Comparison of ENCODE assay signal across 25 cellular contexts in the genomic region with DNA sequence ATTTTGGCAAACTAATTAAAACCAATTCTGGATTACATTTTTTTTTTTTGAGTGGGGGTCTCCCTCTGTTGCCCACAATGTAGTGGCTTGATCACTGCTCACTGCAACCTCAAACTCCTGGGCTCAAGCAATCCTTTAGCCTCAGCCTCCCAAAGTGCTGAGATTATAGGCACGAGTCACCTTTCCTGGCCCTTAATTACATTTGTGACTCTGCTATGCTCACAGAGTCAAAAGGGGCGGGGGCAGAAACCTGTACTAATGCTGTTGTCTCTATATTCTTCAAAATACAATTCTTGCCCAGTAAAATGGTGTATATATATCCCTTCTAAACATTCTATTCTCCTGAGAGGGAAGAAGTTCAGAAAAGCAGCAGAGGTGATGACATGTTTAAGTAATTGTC. TPM values are rescaled to one million over a fixed set of nuclear protein-coding genes. Genes with fewer than 3 reads are reported as not detected.
DNase-seq lines count a peak whose midpoint lies in the region; ATAC-seq and TF ChIP-seq lines count a peak whose summit lies in the region.
"Had no signal": no experiment of that assay in that cellular context is flagged by ENCODE, and none has a peak within 500 bp of the region (broad histone marks: within the 10 kb centered on the region; RNA-seq: fewer than 3 reads in every experiment).

No MANE protein-coding gene starts in this region.

- H3K9me3 Mint-ChIP-seq in endothelial cell (ENCODE audit: unreplicated experiment) = no peaks in the 10 kb centered on the region
- H3K9me3 Mint-ChIP-seq: activated naive CD8-positive, alpha-beta T cell treated with anti-CD3 and anti-CD28 coated beads for 36 hours; central memory CD8-positive, alpha-beta T cell; stimulated activated naive CD8-positive, alpha-beta T cell treated with anti-CD3 and anti-CD28 coated beads, Interleukin-15, Interleukin-2, amounts not matched to agents 100 ng/mL and 50 ng/mL, for 24 hours had no signal

- H3K27me3 ChIP-seq in A673 (replicated peaks; ENCODE audit: insufficient read depth, low read depth, low read length, poor library complexity) (no peaks in the 10 kb centered on the region), MM.1S (replicated peaks; ENCODE audit: insufficient read depth, low read length) (no peaks in the 10 kb centered on the region)
- H3K27me3 ChIP-seq: ascending aorta, dorsolateral prefrontal cortex, right atrium auricular region, spleen, thyroid gland had no signal

- H3K36me3 ChIP-seq in A673 (ENCODE audit: insufficient read depth, low read length, poor library complexity, severe bottlenecking) (no peaks in the 10 kb centered on the region), MM.1S (replicated peaks; ENCODE audit: insufficient read depth, low read length) (peaks cover 7% of the 10 kb centered on the region; the same call in 1 of the 2 replicates)
- H3K36me3 ChIP-seq: ascending aorta, right atrium auricular region, thyroid gland had no signal

- DNase-seq in A673 (ENCODE audit: low spot score) (peak; percentile 22), EH (ENCODE audit: low read depth) (peak; percentile 23), MM.1S (peak; percentile 45), endothelial cell (ENCODE audit: low spot score) (no peak)
- no peak for DNase-seq in stimulated activated CD8-positive, alpha-beta memory T cell treated with anti-CD3 and anti-CD28 coated beads, Interleukin-4, amount 100 ng/mL, for 48 hours
- DNase-seq in activated CD4-positive, alpha-beta T cell treated with anti-CD3 and anti-CD28 coated beads for 1 hour = no peak
- DNase-seq: activated CD4-positive, alpha-beta T cell treated with anti-CD3 and anti-CD28 coated beads, Interleukin-2, amount 10 ng/mL, durations not matched to agents 24 days and 14 days; activated naive CD8-positive, alpha-beta T cell treated with anti-CD3 and anti-CD28 coated beads for 36 hours; Calu3; dorsolateral prefrontal cortex; head of caudate nucleus; naive thymus-derived CD4-positive, alpha-beta T cell; NCI-H2081 treated with DMSO at 0.1 percent for 48 hours; spleen; stimulated activated CD4-positive, alpha-beta T cell treated with anti-CD3 and anti-CD28 coated beads, Interleukin-4, amount 100 ng/mL, for 1 hour; T-helper 2 cell; thyroid gland had no signal

- no peaks in the 10 kb centered on the region for H3K9me2 ChIP-seq in MM.1S (replicated peaks; ENCODE audit: insufficient read depth, low read length)

- CTCF ChIA-PET in A673 (lab: Charles Lee) = interaction anchor here (1.0 kb wide), 1 partner anchor 576 kb away, joined by 3 read pairs; no protein-coding TSS in a partner anchor

- peak overlapping the region; percentile 30 for H3K27ac Mint-ChIP-seq in endothelial cell (ENCODE audit: unreplicated experiment)
- H3K27ac Mint-ChIP-seq: activated CD4-positive, alpha-beta T cell treated with anti-CD3 and anti-CD28 coated beads, Interleukin-2, amount 10 ng/mL, durations not matched to agents 24 days and 14 days; activated naive CD8-positive, alpha-beta T cell treated with anti-CD3 and anti-CD28 coated beads for 36 hours; naive thymus-derived CD4-positive, alpha-beta T cell; stimulated activated naive CD8-positive, alpha-beta T cell treated with anti-CD3 and anti-CD28 coated beads, Interleukin-15, Interleukin-2, amounts not matched to agents 100 ng/mL and 50 ng/mL, for 24 hours had no signal

- H3K4me3 Mint-ChIP-seq in endothelial cell (ENCODE audit: unreplicated experiment) = no peak overlapping the region
- H3K4me3 Mint-ChIP-seq: activated CD4-positive, alpha-beta T cell treated with anti-CD3 and anti-CD28 coated beads, Interleukin-2, amount 10 ng/mL, durations not matched to agents 24 days and 14 days; activated naive CD8-positive, alpha-beta T cell treated with anti-CD3 and anti-CD28 coated beads for 36 hours; CD14-positive monocyte; central memory CD8-positive, alpha-beta T cell; stimulated activated naive CD8-positive, alpha-beta T cell treated with anti-CD3 and anti-CD28 coated beads, Interleukin-15, Interleukin-2, amounts not matched to agents 100 ng/mL and 50 ng/mL, for 24 hours had no signal

- peaks cover 12% of the 10 kb centered on the region for H3K4me1 Mint-ChIP-seq in endothelial cell (ENCODE audit: unreplicated experiment)

- POLR2A ChIA-PET in A673 (lab: Charles Lee; ENCODE audit: low non-redundant PET) = interaction anchor here (0.7 kb wide), 1 partner anchor 16 kb away, joined by 6 read pairs; no protein-coding TSS in a partner anchor

- peak overlapping the region; percentile 85 for H3K4me2 ChIP-seq in MM.1S (ENCODE audit: low read depth, low read length)

- H2AFZ ChIP-seq in MM.1S (ENCODE audit: low read length) = no peak overlapping the region

- H3K4me3 ChIP-seq in A673 (ENCODE audit: low read depth, low read length, poor library complexity, severe bottlenecking) = no peak overlapping the region
- H3K4me3 ChIP-seq in MM.1S (ENCODE audit: low read length) = peak overlapping the region; percentile 8; the same call in 1 of the 2 replicates
- H3K4me3 ChIP-seq: ascending aorta, right atrium auricular region, SK-N-MC, spleen, thyroid gland had no signal

- H3K9ac ChIP-seq in MM.1S (ENCODE audit: low read length) = peak overlapping the region; percentile 21; the same call in 1 of the 2 replicates

- no TSS peak for BruUV-seq in A673 (replicated peaks; lab: Mats Ljungman, UMichigan)

- TF ChIP-seq CTCF in A673 (conservative IDR thresholded peaks at IDR 0.05; ENCODE audit: low read depth, low read length) (no peak), MM.1S (IDR thresholded peaks at IDR 0.05; ENCODE audit: low read length) (no peak), endothelial cell (IDR thresholded peaks at IDR 0.05; ENCODE audit: unreplicated experiment) (no peak)

- no peak for ATAC-seq in GM21576 (IDR thresholded peaks at IDR 0.05; ENCODE audit: unreplicated experiment)
- ATAC-seq: naive thymus-derived CD4-positive, alpha-beta T cell had no signal

- H3K27me3 Mint-ChIP-seq in endothelial cell (ENCODE audit: unreplicated experiment) = peaks cover 2% of the 10 kb centered on the region
- H3K27me3 Mint-ChIP-seq: activated CD4-positive, alpha-beta T cell treated with anti-CD3 and anti-CD28 coated beads, Interleukin-2, amount 10 ng/mL, durations not matched to agents 24 days and 14 days; activated naive CD8-positive, alpha-beta T cell treated with anti-CD3 and anti-CD28 coated beads for 36 hours; central memory CD8-positive, alpha-beta T cell; naive thymus-derived CD4-positive, alpha-beta T cell; stimulated activated naive CD8-positive, alpha-beta T cell treated with anti-CD3 and anti-CD28 coated beads, Interleukin-15, Interleukin-2, amounts not matched to agents 100 ng/mL and 50 ng/mL, for 24 hours had no signal

- H3K9me3 ChIP-seq in A673 (ENCODE audit: low read depth, low read length, poor library complexity, severe bottlenecking) (no peaks in the 10 kb centered on the region), MM.1S (replicated peaks; ENCODE audit: insufficient read depth, low read length) (no peaks in the 10 kb centered on the region)
- H3K9me3 ChIP-seq: ascending aorta, right atrium auricular region, spleen, thyroid gland had no signal

- intact Hi-C loops in A673 (cut with micrococcal nuclease; ENCODE audit: unreplicated experiment) = no loop called here

- peaks cover 3% of the 10 kb centered on the region for H3K4me1 ChIP-seq in A673 (ENCODE audit: insufficient read depth, low read length, poor library complexity, severe bottlenecking)
- H3K4me1 ChIP-seq in MM.1S (ENCODE audit: low read length) = peaks cover 64% of the 10 kb centered on the region

- H3K36me3 Mint-ChIP-seq in endothelial cell (ENCODE audit: low read depth, unreplicated experiment) = peaks cover 3% of the 10 kb centered on the region

- peaks cover 73% of the 10 kb centered on the region for H3F3A ChIP-seq in MM.1S (ENCODE audit: insufficient read depth, low read length)

- H3K79me2 ChIP-seq in MM.1S (ENCODE audit: low read length) = peaks cover 100% of the 10 kb centered on the region

- H4K20me1 ChIP-seq in MM.1S (ENCODE audit: insufficient read depth, low read length) = peaks cover 93% of the 10 kb centered on the region

- H3K27ac ChIP-seq in A673 (ENCODE audit: low read depth, low read length, poor library complexity, severe bottlenecking) (no peak overlapping the region), MM.1S (ENCODE audit: low read length) (peak overlapping the region; percentile 69; the same call in 1 of the 2 replicates)
- H3K27ac ChIP-seq: ascending aorta, right atrium auricular region, spleen, thyroid gland had no signal

RNA-seq across cellular contexts. Expression of a gene that starts 23.2 kb away (rescaled TPM):
- 53.1 and 54.9 TPM in 2 replicates for total RNA-seq in A673 (2021)
- 71.3 TPM for total RNA-seq in endothelial cell (ENCODE audit: unreplicated experiment)

RNA-seq across cellular contexts. Expression of a gene that starts 43.0 kb away (rescaled TPM):
- 2.2 and 4.2 TPM in 2 replicates for total RNA-seq in A673 (2021)
- 50.6 TPM for total RNA-seq in endothelial cell (ENCODE audit: unreplicated experiment)
- total RNA-seq: osteocyte had no signal

Comparison
In these comparisons a context has a peak if more than half of its experiments do, and no peak if none do; other contexts are left out.
1. DNase-seq: peak in A673 (single experiment), EH (single experiment) and MM.1S (single experiment); none in endothelial cell (single experiment), stimulated activated CD8-positive, alpha-beta memory T cell treated with anti-CD3 and anti-CD28 coated beads, Interleukin-4, amount 100 ng/mL, for 48 hours (single experiment) and activated CD4-positive, alpha-beta T cell treated with anti-CD3 and anti-CD28 coated beads for 1 hour (single experiment).